ENCODE assay signal across 10 cellular contexts in the genomic region with DNA sequence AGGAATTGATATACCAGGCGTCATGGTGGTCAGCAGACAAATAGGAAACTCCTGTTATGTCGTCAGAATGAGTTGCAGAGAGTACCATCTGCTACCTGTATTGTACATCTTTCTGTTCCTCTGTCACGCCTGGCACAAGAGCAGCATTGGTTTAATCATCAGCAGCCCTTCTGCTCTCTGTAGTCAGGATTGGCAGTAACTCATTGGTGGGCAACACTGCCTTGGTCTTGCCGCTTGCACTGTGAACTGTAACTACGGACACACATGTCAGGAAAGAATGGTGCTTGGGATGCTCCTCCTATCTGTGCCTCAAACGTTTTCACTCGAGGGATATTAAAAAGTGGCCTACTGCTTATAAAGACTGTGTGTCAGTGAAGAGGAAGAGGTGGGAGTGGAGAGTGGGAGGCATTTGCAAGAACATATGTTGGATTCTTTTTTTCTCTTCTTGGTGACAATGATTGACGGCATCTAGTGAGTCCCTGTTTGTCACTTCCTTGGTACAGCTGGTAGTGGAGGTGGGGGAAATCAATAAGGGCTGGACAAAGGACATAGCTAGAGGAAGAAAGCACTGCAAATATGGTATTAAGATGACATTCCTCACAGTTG.
DNase-seq lines count a peak whose midpoint lies in the region; ATAC-seq and TF ChIP-seq lines count a peak whose summit lies in the region.
"Had no signal": no experiment of that assay in that cellular context is flagged by ENCODE, and none has a peak within 500 bp of the region (broad histone marks: within the 10 kb centered on the region; RNA-seq: fewer than 3 reads in every experiment).

No MANE protein-coding gene starts in this region.

- intact Hi-C loops in CD8-positive, alpha-beta T cell (cut with DNase I, micrococcal nuclease): loop anchor here (1.0 to 10.0 kb wide), 4 partner anchors 36 to 1492 kb away; a partner anchor contains a TSS

- H3F3A ChIP-seq in GM23338 (replicated peaks; ENCODE audit: low read depth): no peaks in the 10 kb centered on the region

- H3K27ac Mint-ChIP-seq in CD8-positive, alpha-beta T cell: peak overlapping the region; percentile 96
- peak overlapping the region; percentile 93 for H3K27ac Mint-ChIP-seq in activated CD4-positive, alpha-beta memory T cell treated with anti-CD3 and anti-CD28 coated beads, Interleukin-2, amount 10 ng/mL, durations not matched to agents 7 days and 5 days
- no peak overlapping the region for H3K27ac Mint-ChIP-seq in GM23338

- peak overlapping the region; percentile 69 for H3K4me3 Mint-ChIP-seq in CD8-positive, alpha-beta T cell
- peak overlapping the region; percentile 64 for H3K4me3 Mint-ChIP-seq in activated CD4-positive, alpha-beta memory T cell treated with anti-CD3 and anti-CD28 coated beads, Interleukin-2, amount 10 ng/mL, durations not matched to agents 7 days and 5 days
- H3K4me3 Mint-ChIP-seq in GM23338: no peak overlapping the region

- peaks cover 68% of the 10 kb centered on the region for H3K4me1 ChIP-seq in CD8-positive, alpha-beta T cell (ENCODE audit: insufficient read depth, low read length)
- H3K4me1 ChIP-seq in GM23338 (ENCODE audit: insufficient read depth): peaks cover 17% of the 10 kb centered on the region

- peak overlapping the region; percentile 57 for H3K27ac ChIP-seq in CD8-positive, alpha-beta T cell (ENCODE audit: low read depth, low read length)
- H3K27ac ChIP-seq in GM23338 (ENCODE audit: low read depth): no peak overlapping the region

- H2AFZ ChIP-seq in GM23338: no peak overlapping the region

- in situ Hi-C loops in G401 (cut with HindIII; ENCODE audit: low sequenced_read_pairs): no loop called here

- peaks cover 5% of the 10 kb centered on the region for H3K36me3 Mint-ChIP-seq in CD8-positive, alpha-beta T cell
- peaks cover 17% of the 10 kb centered on the region for H3K36me3 Mint-ChIP-seq in activated CD4-positive, alpha-beta memory T cell treated with anti-CD3 and anti-CD28 coated beads, Interleukin-2, amount 10 ng/mL, durations not matched to agents 7 days and 5 days (ENCODE audit: low read depth)
- peaks cover 11% of the 10 kb centered on the region; the same call in 2 of the 3 replicates for H3K36me3 Mint-ChIP-seq in GM23338 (ENCODE audit: low read depth)

- peak overlapping the region; percentile 16 for H3K4me3 ChIP-seq in CD8-positive, alpha-beta T cell (ENCODE audit: low read depth, low read length)
- no peak overlapping the region for H3K4me3 ChIP-seq in GM23338

- H3K36me3 ChIP-seq in CD8-positive, alpha-beta T cell (ENCODE audit: insufficient read depth, low read length): no peaks in the 10 kb centered on the region
- H3K36me3 ChIP-seq in GM23338 (ENCODE audit: insufficient read depth): no peaks in the 10 kb centered on the region

- H3K4me1 Mint-ChIP-seq in CD8-positive, alpha-beta T cell (ENCODE audit: low read depth): peaks cover 75% of the 10 kb centered on the region
- peaks cover 82% of the 10 kb centered on the region for H3K4me1 Mint-ChIP-seq in activated CD4-positive, alpha-beta memory T cell treated with anti-CD3 and anti-CD28 coated beads, Interleukin-2, amount 10 ng/mL, durations not matched to agents 7 days and 5 days
- peaks cover 34% of the 10 kb centered on the region for H3K4me1 Mint-ChIP-seq in GM23338

- H3K9me3 ChIP-seq in CD8-positive, alpha-beta T cell (ENCODE audit: low read length): no peaks in the 10 kb centered on the region

- H3K4me2 ChIP-seq in GM23338: no peak overlapping the region

- ATAC-seq in CD8-positive, alpha-beta T cell: no peak
- ATAC-seq in GM23338 (no peak), GM21825 (IDR thresholded peaks at IDR 0.05; ENCODE audit: unreplicated experiment) (no peak)

- H3K79me2 ChIP-seq in GM23338 (replicated peaks; ENCODE audit: insufficient read depth): peaks cover 17% of the 10 kb centered on the region; the same call in 1 of the 2 replicates

- no peaks in the 10 kb centered on the region for H3K27me3 ChIP-seq in CD8-positive, alpha-beta T cell (ENCODE audit: insufficient read depth, low read length)
- no peaks in the 10 kb centered on the region for H3K27me3 ChIP-seq in GM23338 (ENCODE audit: insufficient read depth)

- no peaks in the 10 kb centered on the region for H3K27me3 Mint-ChIP-seq in CD8-positive, alpha-beta T cell (ENCODE audit: low read depth)
- no peaks in the 10 kb centered on the region for H3K27me3 Mint-ChIP-seq in activated CD4-positive, alpha-beta memory T cell treated with anti-CD3 and anti-CD28 coated beads, Interleukin-2, amount 10 ng/mL, durations not matched to agents 7 days and 5 days
- peaks cover 2% of the 10 kb centered on the region for H3K27me3 Mint-ChIP-seq in GM23338 (ENCODE audit: insufficient read depth, low read depth, poor library complexity)

- no peaks in the 10 kb centered on the region for H4K20me1 ChIP-seq in GM23338 (replicated peaks; ENCODE audit: insufficient read depth)

- no peak for TF ChIP-seq CTCF in CD8-positive, alpha-beta T cell (IDR thresholded peaks at IDR 0.05)
- no peak for TF ChIP-seq CTCF in GM23338 (conservative IDR thresholded peaks at IDR 0.05; ENCODE audit: low read depth in 2 of 2)

- H3K9me2 ChIP-seq in GM23338 (ENCODE audit: insufficient read depth): no peaks in the 10 kb centered on the region

- no peaks in the 10 kb centered on the region for H3K9me3 Mint-ChIP-seq in CD8-positive, alpha-beta T cell
- no peaks in the 10 kb centered on the region for H3K9me3 Mint-ChIP-seq in activated CD4-positive, alpha-beta memory T cell treated with anti-CD3 and anti-CD28 coated beads, Interleukin-2, amount 10 ng/mL, durations not matched to agents 7 days and 5 days
- H3K9me3 Mint-ChIP-seq in GM23338: peaks cover 14% of the 10 kb centered on the region; the same call in 2 of the 3 replicates

- CTCF ChIA-PET in CD8-positive, alpha-beta T cell (lab: Charles Lee): interaction anchor here (0.8 to 2.3 kb wide), 6 partner anchors 10 to 143 kb away, joined by 3 to 25 read pairs (median 5); a partner anchor contains a TSS
- CTCF ChIA-PET in HEK293T (lab: Yijun Ruan, JAX): interaction anchor here (0.6 kb wide), 1 partner anchor 136 kb away, joined by 3 read pairs; no protein-coding TSS in a partner anchor
- CTCF ChIA-PET in activated CD4-positive, alpha-beta memory T cell treated with anti-CD3 and anti-CD28 coated beads, Interleukin-2, amount 10 ng/mL, durations not matched to agents 7 days and 5 days (lab: Charles Lee): interaction anchor here (0.6 to 3.4 kb wide), 9 partner anchors 13 to 274 kb away, joined by 3 to 25 read pairs (median 4); a partner anchor contains a TSS

- POLR2A ChIA-PET in CD8-positive, alpha-beta T cell (lab: Charles Lee): interaction anchor here (0.6 to 2.8 kb wide), 8 partner anchors 12 to 167 kb away, joined by 3 to 21 read pairs (median 5); a partner anchor contains a TSS
- POLR2A ChIA-PET in HEK293T (lab: Yijun Ruan, JAX): no interaction called here
- POLR2A ChIA-PET in activated CD4-positive, alpha-beta memory T cell treated with anti-CD3 and anti-CD28 coated beads, Interleukin-2, amount 10 ng/mL, durations not matched to agents 7 days and 5 days (lab: Charles Lee): interaction anchor here (0.8 to 3.8 kb wide), 27 partner anchors 13 to 945 kb away, joined by 3 to 96 read pairs (median 4); a partner anchor contains a TSS

- no peak for DNase-seq in CD8-positive, alpha-beta T cell
- DNase-seq in HEK293T (ENCODE audit: extremely low spot score): no peak
- DNase-seq in activated CD4-positive, alpha-beta memory T cell treated with anti-CD3 and anti-CD28 coated beads, Interleukin-2, amount 10 ng/mL, durations not matched to agents 7 days and 5 days: no peak
- peak; percentile 46 for DNase-seq in mucosa of gallbladder (ENCODE audit: low spot score)
- DNase-seq in GM23338 (ENCODE audit: low spot score): no peak
- no peak for DNase-seq in G401 (ENCODE audit: low spot score)
- no peak for DNase-seq in kidney tubule cell (ENCODE audit: low spot score)
- DNase-seq: GDM1, NCI-H146 had no signal

TF ChIP-seq in HEK293T, 16 proteins besides CTCF, POLR2A, EP300 and RAD21:
- TF ChIP-seq, protein P1, sequence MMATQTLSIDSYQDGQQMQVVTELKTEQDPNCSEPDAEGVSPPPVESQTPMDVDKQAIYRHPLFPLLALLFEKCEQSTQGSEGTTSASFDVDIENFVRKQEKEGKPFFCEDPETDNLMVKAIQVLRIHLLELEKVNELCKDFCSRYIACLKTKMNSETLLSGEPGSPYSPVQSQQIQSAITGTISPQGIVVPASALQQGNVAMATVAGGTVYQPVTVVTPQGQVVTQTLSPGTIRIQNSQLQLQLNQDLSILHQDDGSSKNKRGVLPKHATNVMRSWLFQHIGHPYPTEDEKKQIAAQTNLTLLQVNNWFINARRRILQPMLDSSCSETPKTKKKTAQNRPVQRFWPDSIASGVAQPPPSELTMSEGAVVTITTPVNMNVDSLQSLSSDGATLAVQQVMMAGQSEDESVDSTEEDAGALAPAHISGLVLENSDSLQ (IDR thresholded peaks at IDR 0.05): peak; percentile 40; the same call in 1 of the 2 replicates
- TF ChIP-seq LEF1 (IDR thresholded peaks at IDR 0.05; ENCODE audit: borderline replicate concordance) (no peak), HDGF (IDR thresholded peaks at IDR 0.05; ENCODE audit: borderline replicate concordance) (no peak)
TF ChIP-seq in HEK293T: peak in this region for 1.

TF ChIP-seq in GM23338, 12 proteins besides CTCF, POLR2A, EP300 and RAD21 (continues in another document):
- TF ChIP-seq EZH2 (IDR thresholded peaks at IDR 0.05; ENCODE audit: low read depth, unreplicated experiment): no peak
- no peak for TF ChIP-seq ZNF114 (CRISPR knock-in tag; IDR thresholded peaks at IDR 0.05)
- TF ChIP-seq STAT1 (IDR thresholded peaks at IDR 0.05; ENCODE audit: unreplicated experiment): no peak
